36 cellular contexts compared by ENCODE assay signal in genomic region chr12:30016656-30017055, GRCh38.
"Had no signal": no experiment of that assay in that cellular context is flagged by ENCODE, and none has a peak within 500 bp of the region (broad histone marks: within the 10 kb centered on the region; RNA-seq: fewer than 3 reads in every experiment).

No MANE protein-coding gene starts in this region.

- H3K9me3 Mint-ChIP-seq: activated CD4-positive, alpha-beta T cell treated with anti-CD3 and anti-CD28 coated beads, Interleukin-2, amount 10 ng/mL, durations not matched to agents 7 days and 5 days; activated naive CD8-positive, alpha-beta T cell treated with anti-CD3 and anti-CD28 coated beads, Interleukin-2, amount 10 ng/mL, durations not matched to agents 7 days and 5 days; activated naive CD8-positive, alpha-beta T cell treated with anti-CD3 and anti-CD28 coated beads, Interleukin-2, amount 50 U/mL, for 24 hours; activated T-cell treated with anti-CD3 and anti-CD28 coated beads, Interleukin-2, amount 50 U/mL, for 24 hours; activated T-helper 2 cell treated with anti-CD3 and anti-CD28 coated beads, Interferon-gamma antibody, Interleukin-2, Interleukin-4, amounts not matched to agents 10 μg/mL and 5 μg/mL and 100 μg/mL, durations not matched to agents 14 hours and 24 hours and 36 hours; brain; central memory CD8-positive, alpha-beta T cell had no signal

- H3K36me3 ChIP-seq: ascending aorta, cardiac muscle cell had no signal

- H3K27ac Mint-ChIP-seq: activated CD4-positive, alpha-beta memory T cell treated with anti-CD3 and anti-CD28 coated beads, Interleukin-2, amount 10 ng/mL, durations not matched to agents 7 days and 5 days; activated CD4-positive, alpha-beta T cell treated with anti-CD3 and anti-CD28 coated beads for 36 hours; activated CD4-positive, alpha-beta T cell treated with anti-CD3 and anti-CD28 coated beads, Interleukin-2, amount 10 ng/mL, durations not matched to agents 7 days and 5 days; activated CD8-positive, alpha-beta memory T cell treated with anti-CD3 and anti-CD28 coated beads, Interleukin-2, amount 10 ng/mL, durations not matched to agents 7 days and 5 days; activated CD8-positive, alpha-beta T cell treated with anti-CD3 and anti-CD28 coated beads, Interleukin-2, amount 10 ng/mL, durations not matched to agents 7 days and 5 days; activated naive CD4-positive, alpha-beta T cell treated with anti-CD3 and anti-CD28 coated beads, Interleukin-2, amount 10 ng/mL, durations not matched to agents 7 days and 5 days; activated naive CD4-positive, alpha-beta T cell treated with anti-CD3 and anti-CD28 coated beads, Interleukin-2, amount 50 U/mL, for 24 hours; activated naive CD8-positive, alpha-beta T cell; activated naive CD8-positive, alpha-beta T cell treated with anti-CD3 and anti-CD28 coated beads, Interleukin-2, amount 10 ng/mL, durations not matched to agents 7 days and 5 days; activated naive CD8-positive, alpha-beta T cell treated with anti-CD3 and anti-CD28 coated beads, Interleukin-2, amount 50 U/mL, for 24 hours; activated T-cell treated with anti-CD3 and anti-CD28 coated beads, Interleukin-2, amount 50 U/mL, for 24 hours; activated T-helper 2 cell treated with anti-CD3 and anti-CD28 coated beads, Interferon-gamma antibody, Interleukin-2, Interleukin-4, amounts not matched to agents 10 μg/mL and 5 μg/mL and 100 μg/mL, durations not matched to agents 14 hours and 24 hours and 36 hours; T-cell; T-helper 17 cell; WTC11 had no signal

- H3K27me3 Mint-ChIP-seq: activated CD4-positive, alpha-beta memory T cell treated with anti-CD3 and anti-CD28 coated beads, Interleukin-2, amount 10 ng/mL, durations not matched to agents 7 days and 5 days; activated CD4-positive, alpha-beta T cell treated with anti-CD3 and anti-CD28 coated beads, Interleukin-2, amount 10 ng/mL, durations not matched to agents 7 days and 5 days; activated CD8-positive, alpha-beta memory T cell treated with anti-CD3 and anti-CD28 coated beads, Interleukin-2, amount 10 ng/mL, durations not matched to agents 7 days and 5 days; activated naive CD4-positive, alpha-beta T cell treated with anti-CD3 and anti-CD28 coated beads, Interleukin-2, amount 10 ng/mL, durations not matched to agents 7 days and 5 days; activated naive CD8-positive, alpha-beta T cell; activated naive CD8-positive, alpha-beta T cell treated with anti-CD3 and anti-CD28 coated beads, Interleukin-2, amount 10 ng/mL, durations not matched to agents 7 days and 5 days; activated T-cell treated with anti-CD3 and anti-CD28 coated beads, Interleukin-2, amount 50 U/mL, for 24 hours; central memory CD8-positive, alpha-beta T cell; T-cell; T-helper 17 cell had no signal

- H3K4me3 Mint-ChIP-seq: activated CD4-positive, alpha-beta memory T cell treated with anti-CD3 and anti-CD28 coated beads, Interleukin-2, amount 10 ng/mL, durations not matched to agents 7 days and 5 days; activated CD4-positive, alpha-beta T cell treated with anti-CD3 and anti-CD28 coated beads for 36 hours; activated CD4-positive, alpha-beta T cell treated with anti-CD3 and anti-CD28 coated beads, Interleukin-2, amount 10 ng/mL, durations not matched to agents 7 days and 5 days; activated CD8-positive, alpha-beta memory T cell treated with anti-CD3 and anti-CD28 coated beads, Interleukin-2, amount 10 ng/mL, durations not matched to agents 7 days and 5 days; activated CD8-positive, alpha-beta T cell treated with anti-CD3 and anti-CD28 coated beads, Interleukin-2, amount 10 ng/mL, durations not matched to agents 7 days and 5 days; activated naive CD4-positive, alpha-beta T cell treated with anti-CD3 and anti-CD28 coated beads, Interleukin-2, amount 10 ng/mL, durations not matched to agents 7 days and 5 days; activated naive CD4-positive, alpha-beta T cell treated with anti-CD3 and anti-CD28 coated beads, Interleukin-2, amount 50 U/mL, for 24 hours; activated naive CD8-positive, alpha-beta T cell; activated naive CD8-positive, alpha-beta T cell treated with anti-CD3 and anti-CD28 coated beads, Interleukin-2, amount 10 ng/mL, durations not matched to agents 7 days and 5 days; activated naive CD8-positive, alpha-beta T cell treated with anti-CD3 and anti-CD28 coated beads, Interleukin-2, amount 50 U/mL, for 24 hours; activated T-cell treated with anti-CD3 and anti-CD28 coated beads, Interleukin-2, amount 50 U/mL, for 24 hours; brain; central memory CD8-positive, alpha-beta T cell; T-cell; T-helper 17 cell; WTC11 had no signal

- FAIRE-seq: TTC549 had no signal

- H3K4me1 Mint-ChIP-seq: activated CD4-positive, alpha-beta memory T cell treated with anti-CD3 and anti-CD28 coated beads, Interleukin-2, amount 10 ng/mL, durations not matched to agents 7 days and 5 days; activated CD4-positive, alpha-beta T cell treated with anti-CD3 and anti-CD28 coated beads for 36 hours; activated CD4-positive, alpha-beta T cell treated with anti-CD3 and anti-CD28 coated beads, Interleukin-2, amount 10 ng/mL, durations not matched to agents 7 days and 5 days; activated CD8-positive, alpha-beta memory T cell treated with anti-CD3 and anti-CD28 coated beads, Interleukin-2, amount 10 ng/mL, durations not matched to agents 7 days and 5 days; activated naive CD4-positive, alpha-beta T cell treated with anti-CD3 and anti-CD28 coated beads, Interleukin-2, amount 10 ng/mL, durations not matched to agents 7 days and 5 days; activated naive CD4-positive, alpha-beta T cell treated with anti-CD3 and anti-CD28 coated beads, Interleukin-2, amount 50 U/mL, for 24 hours; activated naive CD8-positive, alpha-beta T cell treated with anti-CD3 and anti-CD28 coated beads, Interleukin-2, amount 10 ng/mL, durations not matched to agents 7 days and 5 days; activated naive CD8-positive, alpha-beta T cell treated with anti-CD3 and anti-CD28 coated beads, Interleukin-2, amount 50 U/mL, for 24 hours; central memory CD8-positive, alpha-beta T cell; T-cell; T-helper 17 cell had no signal

- H3K27ac ChIP-seq: ascending aorta, cardiac muscle cell, VCaP had no signal

- H3K9me3 ChIP-seq: ascending aorta had no signal

- H3K4me3 ChIP-seq: ascending aorta, cardiac muscle cell had no signal

- H3K36me3 Mint-ChIP-seq: activated CD8-positive, alpha-beta memory T cell treated with anti-CD3 and anti-CD28 coated beads, Interleukin-2, amount 10 ng/mL, durations not matched to agents 7 days and 5 days; activated naive CD4-positive, alpha-beta T cell treated with anti-CD3 and anti-CD28 coated beads, Interleukin-2, amount 10 ng/mL, durations not matched to agents 7 days and 5 days; activated naive CD4-positive, alpha-beta T cell treated with anti-CD3 and anti-CD28 coated beads, Interleukin-2, amount 50 U/mL, for 24 hours; activated naive CD8-positive, alpha-beta T cell; activated naive CD8-positive, alpha-beta T cell treated with anti-CD3 and anti-CD28 coated beads, Interleukin-2, amount 10 ng/mL, durations not matched to agents 7 days and 5 days; brain; T-cell; WTC11 had no signal

- H3K27me3 ChIP-seq: ascending aorta, cardiac muscle cell had no signal

- DNase-seq: activated CD4-positive, alpha-beta memory T cell treated with anti-CD3 and anti-CD28 coated beads, Interleukin-2, amount 10 ng/mL, durations not matched to agents 7 days and 5 days; activated CD4-positive, alpha-beta T cell treated with anti-CD3 and anti-CD28 coated beads for 1 hour; activated CD4-positive, alpha-beta T cell treated with anti-CD3 and anti-CD28 coated beads for 36 hours; activated CD4-positive, alpha-beta T cell treated with anti-CD3 and anti-CD28 coated beads for 48 hours; activated CD4-positive, alpha-beta T cell treated with anti-CD3 and anti-CD28 coated beads, Interleukin-2, amount 10 ng/mL, durations not matched to agents 7 days and 5 days; activated CD4-positive, alpha-beta T cell treated with anti-CD3 and anti-CD28 coated beads, Interleukin-2, amount 50 U/mL, for 48 hours; activated CD4-positive, CD25-positive, alpha-beta regulatory T cell; activated CD8-positive, alpha-beta memory T cell treated with anti-CD3 and anti-CD28 coated beads for 24 hours; activated CD8-positive, alpha-beta memory T cell treated with anti-CD3 and anti-CD28 coated beads, Interleukin-2, amount 10 ng/mL, durations not matched to agents 7 days and 5 days; activated CD8-positive, alpha-beta memory T cell treated with anti-CD3 and anti-CD28 coated beads, Interleukin-2, amount 50 U/mL, for 48 hours; activated CD8-positive, alpha-beta T cell treated with anti-CD3 and anti-CD28 coated beads, Interleukin-2, amount 10 ng/mL, durations not matched to agents 7 days and 5 days; activated effector memory CD4-positive, alpha-beta T cell treated with Interleukin-2 at 50 U/mL for 16 hours; activated gamma-delta T cell; activated naive CD4-positive, alpha-beta T cell treated with anti-CD3 and anti-CD28 coated beads, Interleukin-2, amount 10 ng/mL, durations not matched to agents 7 days and 5 days; activated naive CD4-positive, alpha-beta T cell treated with Interleukin-2 at 50 U/mL for 16 hours; activated naive CD8-positive, alpha-beta T cell treated with anti-CD3 and anti-CD28 coated beads, Interleukin-2, amount 10 ng/mL, durations not matched to agents 7 days and 5 days; activated naive CD8-positive, alpha-beta T cell treated with anti-CD3 and anti-CD28 coated beads, Interleukin-2, amount 50 U/mL, for 24 hours; activated T-cell treated with anti-CD3 and anti-CD28 coated beads, Interleukin-2, amount 50 U/mL, for 24 hours; activated T-cell treated with anti-CD3 and anti-CD28 coated beads, Interleukin-2, amount 50 U/mL, for 48 hours; amygdala; anterior cingulate cortex; caudate nucleus; cerebellar nuclear complex; T-cell; T-helper 17 cell; T-helper 9 cell had no signal
